Comparison of ENCODE assay signal across 1 cellular context in the genomic region with DNA sequence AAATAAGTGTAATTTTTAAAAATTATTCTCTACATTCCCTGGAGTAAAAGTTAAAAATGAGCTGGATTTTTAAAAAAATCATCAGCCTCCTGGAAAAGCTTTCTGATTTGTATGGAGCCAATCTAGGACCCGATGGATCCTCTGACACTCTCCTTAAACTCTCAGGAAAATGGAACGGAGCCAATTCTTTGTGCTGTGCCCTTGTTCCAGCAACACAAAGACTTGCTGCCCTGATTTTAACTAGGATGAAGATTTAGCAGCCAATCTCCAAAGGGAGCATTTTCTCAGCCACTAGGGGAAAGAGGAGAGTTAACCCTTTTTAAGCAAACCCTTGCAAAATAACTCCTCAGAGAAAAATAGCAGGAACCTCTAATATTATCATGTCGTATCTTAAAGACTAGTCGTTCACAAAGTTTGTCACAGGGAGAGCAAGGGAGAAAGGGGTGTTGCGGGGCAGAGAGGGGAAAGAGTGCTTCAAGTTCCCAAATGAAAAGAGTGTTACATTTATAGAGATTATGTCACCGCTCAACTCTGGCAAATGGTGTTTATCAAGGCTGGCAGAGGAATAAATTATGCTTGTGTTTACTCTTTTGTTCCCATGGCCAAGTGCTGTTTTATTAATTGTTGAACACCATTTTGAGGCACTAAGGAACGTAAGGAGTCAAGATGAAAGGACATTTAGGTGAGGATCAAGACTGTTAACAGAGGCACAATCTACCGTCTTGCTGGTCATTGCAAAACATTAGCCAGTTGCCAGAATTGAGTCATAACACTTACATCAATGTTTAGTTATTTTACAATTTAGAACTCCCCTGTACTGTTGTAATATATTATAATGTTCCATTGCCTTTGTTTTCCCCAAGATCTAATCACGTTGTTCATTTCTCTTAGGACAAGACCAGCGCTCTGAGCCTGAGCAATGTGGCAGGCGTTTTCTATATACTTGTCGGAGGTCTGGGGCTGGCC.
TF ChIP-seq lines count a peak whose summit lies in the region.

No MANE protein-coding gene starts in this region.

TF ChIP-seq in GM23338, 12 proteins besides CTCF, POLR2A, EP300 and RAD21 (continued from another document):
- TF ChIP-seq, protein P1, sequence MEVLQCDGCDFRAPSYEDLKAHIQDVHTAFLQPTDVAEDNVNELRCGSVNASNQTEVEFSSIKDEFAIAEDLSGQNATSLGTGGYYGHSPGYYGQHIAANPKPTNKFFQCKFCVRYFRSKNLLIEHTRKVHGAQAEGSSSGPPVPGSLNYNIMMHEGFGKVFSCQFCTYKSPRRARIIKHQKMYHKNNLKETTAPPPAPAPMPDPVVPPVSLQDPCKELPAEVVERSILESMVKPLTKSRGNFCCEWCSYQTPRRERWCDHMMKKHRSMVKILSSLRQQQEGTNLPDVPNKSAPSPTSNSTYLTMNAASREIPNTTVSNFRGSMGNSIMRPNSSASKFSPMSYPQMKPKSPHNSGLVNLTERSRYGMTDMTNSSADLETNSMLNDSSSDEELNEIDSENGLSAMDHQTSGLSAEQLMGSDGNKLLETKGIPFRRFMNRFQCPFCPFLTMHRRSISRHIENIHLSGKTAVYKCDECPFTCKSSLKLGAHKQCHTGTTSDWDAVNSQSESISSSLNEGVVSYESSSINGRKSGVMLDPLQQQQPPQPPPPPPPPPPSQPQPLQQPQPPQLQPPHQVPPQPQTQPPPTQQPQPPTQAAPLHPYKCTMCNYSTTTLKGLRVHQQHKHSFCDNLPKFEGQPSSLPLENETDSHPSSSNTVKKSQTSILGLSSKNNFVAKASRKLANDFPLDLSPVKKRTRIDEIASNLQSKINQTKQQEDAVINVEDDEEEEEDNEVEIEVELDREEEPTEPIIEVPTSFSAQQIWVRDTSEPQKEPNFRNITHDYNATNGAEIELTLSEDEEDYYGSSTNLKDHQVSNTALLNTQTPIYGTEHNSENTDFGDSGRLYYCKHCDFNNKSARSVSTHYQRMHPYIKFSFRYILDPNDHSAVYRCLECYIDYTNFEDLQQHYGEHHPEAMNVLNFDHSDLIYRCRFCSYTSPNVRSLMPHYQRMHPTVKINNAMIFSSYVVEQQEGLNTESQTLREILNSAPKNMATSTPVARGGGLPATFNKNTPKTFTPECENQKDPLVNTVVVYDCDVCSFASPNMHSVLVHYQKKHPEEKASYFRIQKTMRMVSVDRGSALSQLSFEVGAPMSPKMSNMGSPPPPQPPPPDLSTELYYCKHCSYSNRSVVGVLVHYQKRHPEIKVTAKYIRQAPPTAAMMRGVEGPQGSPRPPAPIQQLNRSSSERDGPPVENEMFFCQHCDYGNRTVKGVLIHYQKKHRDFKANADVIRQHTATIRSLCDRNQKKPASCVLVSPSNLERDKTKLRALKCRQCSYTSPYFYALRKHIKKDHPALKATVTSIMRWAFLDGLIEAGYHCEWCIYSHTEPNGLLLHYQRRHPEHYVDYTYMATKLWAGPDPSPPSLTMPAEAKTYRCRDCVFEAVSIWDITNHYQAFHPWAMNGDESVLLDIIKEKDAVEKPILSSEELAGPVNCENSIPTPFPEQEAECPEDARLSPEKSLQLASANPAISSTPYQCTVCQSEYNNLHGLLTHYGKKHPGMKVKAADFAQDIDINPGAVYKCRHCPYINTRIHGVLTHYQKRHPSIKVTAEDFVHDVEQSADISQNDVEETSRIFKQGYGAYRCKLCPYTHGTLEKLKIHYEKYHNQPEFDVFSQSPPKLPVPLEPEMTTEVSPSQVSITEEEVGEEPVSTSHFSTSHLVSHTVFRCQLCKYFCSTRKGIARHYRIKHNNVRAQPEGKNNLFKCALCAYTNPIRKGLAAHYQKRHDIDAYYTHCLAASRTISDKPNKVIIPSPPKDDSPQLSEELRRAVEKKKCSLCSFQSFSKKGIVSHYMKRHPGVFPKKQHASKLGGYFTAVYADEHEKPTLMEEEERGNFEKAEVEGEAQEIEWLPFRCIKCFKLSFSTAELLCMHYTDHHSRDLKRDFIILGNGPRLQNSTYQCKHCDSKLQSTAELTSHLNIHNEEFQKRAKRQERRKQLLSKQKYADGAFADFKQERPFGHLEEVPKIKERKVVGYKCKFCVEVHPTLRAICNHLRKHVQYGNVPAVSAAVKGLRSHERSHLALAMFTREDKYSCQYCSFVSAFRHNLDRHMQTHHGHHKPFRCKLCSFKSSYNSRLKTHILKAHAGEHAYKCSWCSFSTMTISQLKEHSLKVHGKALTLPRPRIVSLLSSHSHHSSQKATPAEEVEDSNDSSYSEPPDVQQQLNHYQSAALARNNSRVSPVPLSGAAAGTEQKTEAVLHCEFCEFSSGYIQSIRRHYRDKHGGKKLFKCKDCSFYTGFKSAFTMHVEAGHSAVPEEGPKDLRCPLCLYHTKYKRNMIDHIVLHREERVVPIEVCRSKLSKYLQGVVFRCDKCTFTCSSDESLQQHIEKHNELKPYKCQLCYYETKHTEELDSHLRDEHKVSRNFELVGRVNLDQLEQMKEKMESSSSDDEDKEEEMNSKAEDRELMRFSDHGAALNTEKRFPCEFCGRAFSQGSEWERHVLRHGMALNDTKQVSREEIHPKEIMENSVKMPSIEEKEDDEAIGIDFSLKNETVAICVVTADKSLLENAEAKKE (CRISPR knock-in tag; IDR thresholded peaks at IDR 0.05) = no peak
- no peak for TF ChIP-seq CREB1 (CRISPR knock-in tag; IDR thresholded peaks at IDR 0.05; ENCODE audit: low read depth)
- no peak for TF ChIP-seq STAT1 (IDR thresholded peaks at IDR 0.05; ENCODE audit: unreplicated experiment)
- no peak for TF ChIP-seq NANOG (IDR thresholded peaks at IDR 0.05; ENCODE audit: borderline replicate concordance)
- TF ChIP-seq POLR2AphosphoS5 (IDR thresholded peaks at IDR 0.05; ENCODE audit: low read depth) = no peak
- no peak for TF ChIP-seq ZNF331 (CRISPR knock-in tag; IDR thresholded peaks at IDR 0.05; ENCODE audit: low read depth)
